In the genomic region with DNA sequence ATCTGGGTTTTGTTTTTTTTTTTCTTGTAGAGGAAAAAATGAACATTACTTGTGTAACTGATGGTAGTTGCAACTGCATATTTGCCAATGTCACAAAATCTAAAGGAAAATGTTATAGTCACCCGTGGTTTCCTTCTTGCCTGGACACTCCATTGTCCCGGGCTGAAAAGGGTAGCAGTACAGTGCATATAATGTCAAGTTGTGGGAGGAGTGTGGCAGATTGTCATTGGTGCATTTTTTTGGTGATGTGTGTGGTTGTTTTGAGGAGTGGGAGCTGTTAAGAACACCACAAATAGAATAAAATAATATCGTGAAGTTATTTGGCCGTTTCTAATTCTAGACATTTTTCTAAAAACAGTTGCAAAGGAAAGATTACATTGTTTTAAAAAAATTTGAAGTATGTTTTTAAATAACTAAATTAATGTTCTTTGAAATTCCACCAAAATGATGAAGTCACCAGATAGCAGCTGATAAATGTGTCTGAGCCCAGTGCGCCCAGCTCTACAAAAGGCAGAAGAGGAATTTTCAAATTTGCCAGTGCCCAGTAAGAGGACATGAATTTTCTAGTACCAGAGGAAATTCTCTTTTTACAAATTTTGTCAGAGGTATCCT, we compare ENCODE assay signal across 8 cellular contexts. TPM values are rescaled to one million over a fixed set of nuclear protein-coding genes. Genes with fewer than 3 reads are reported as not detected.
DNase-seq lines count a peak whose midpoint lies in the region; ATAC-seq and TF ChIP-seq lines count a peak whose summit lies in the region.

No MANE protein-coding gene starts in this region.

- TSS peak; percentile 46 for BruUV-seq in PC-9 (replicated peaks; lab: Mats Ljungman, UMichigan)

- H4K20me1 ChIP-seq in PC-9 (ENCODE audit: insufficient read depth): no peaks in the 10 kb centered on the region

- peaks cover 0 to 1% (median 0%) of the 10 kb centered on the region in 11 donors for H3K9me3 Mint-ChIP-seq in naive thymus-derived CD4-positive, alpha-beta T cell

- peak overlapping the region; percentile 86 for H3K4me2 ChIP-seq in PC-9

- peak overlapping the region; percentile 74 for H3K4me3 ChIP-seq in PC-9
- peak overlapping the region; percentile 59 to 94 (median 84) for H3K4me3 ChIP-seq in dorsolateral prefrontal cortex
- peak overlapping the region; percentile 61 for H3K4me3 ChIP-seq in naive thymus-derived CD4-positive, alpha-beta T cell (ENCODE audit: low read length)

- in situ Hi-C loops in GM13976 (cut with MboI; ENCODE audit: low sequenced_read_pairs, unreplicated experiment): no loop called here

- H3K4me1 ChIP-seq in PC-9 (replicated peaks; ENCODE audit: insufficient read depth): peaks cover 13% of the 10 kb centered on the region
- peaks cover 6 to 7% of the 10 kb centered on the region in 2 donors for H3K4me1 ChIP-seq in naive thymus-derived CD4-positive, alpha-beta T cell (ENCODE audit: control insufficient read depth in 2 of 2, insufficient read depth in 2 of 2, low read length in 2 of 2)

- POLR2A ChIA-PET in PC-9 (lab: Charles Lee; ENCODE audit: unreplicated experiment): interaction anchor here (0.6 kb wide), 1 partner anchor 349 kb away, joined by 4 read pairs; no protein-coding TSS in a partner anchor
- POLR2A ChIA-PET in naive thymus-derived CD4-positive, alpha-beta T cell (lab: Charles Lee): no interaction called here

- CTCF ChIA-PET in PC-9 (lab: Charles Lee): interaction anchor here (1.0 kb wide), 1 partner anchor 25 kb away, joined by 8 read pairs; no protein-coding TSS in a partner anchor
- CTCF ChIA-PET in naive thymus-derived CD4-positive, alpha-beta T cell (lab: Charles Lee): no interaction called here

- peak overlapping the region in 6 of 9 donors; percentile 9 to 80 (median 72) for H3K27ac Mint-ChIP-seq in naive thymus-derived CD4-positive, alpha-beta T cell

- peaks cover 0 to 5% (median 0%) of the 10 kb centered on the region in 5 donors for H3K36me3 Mint-ChIP-seq in naive thymus-derived CD4-positive, alpha-beta T cell

- no peak overlapping the region for H3K27ac ChIP-seq in PC-9
- peak overlapping the region in 57 of 59 donors; percentile 43 to 97 (median 91) for H3K27ac ChIP-seq in dorsolateral prefrontal cortex
- H3K27ac ChIP-seq in naive thymus-derived CD4-positive, alpha-beta T cell (ENCODE audit: low read depth, low read length): no peak overlapping the region

- H3K9me3 ChIP-seq in PC-9 (ENCODE audit: insufficient read depth, low read depth): no peaks in the 10 kb centered on the region
- H3K9me3 ChIP-seq in naive thymus-derived CD4-positive, alpha-beta T cell (ENCODE audit: control insufficient read depth in 2 of 3, low read length in 3 of 3): no peaks in the 10 kb centered on the region

- H3K4me3 Mint-ChIP-seq in naive thymus-derived CD4-positive, alpha-beta T cell: peak overlapping the region; percentile 81 to 98 (median 94)

- no peak for ATAC-seq in naive thymus-derived CD4-positive, alpha-beta T cell
- no peak for ATAC-seq in GM18858 (IDR thresholded peaks at IDR 0.05; ENCODE audit: unreplicated experiment)

- DNase-seq in GM13976 (ENCODE audit: low spot score) (peak; percentile 29), PC-9 (no peak), dorsolateral prefrontal cortex (no peak), NK-92 (lab: John Stamatoyannopoulos, UW; ENCODE audit: unreplicated experiment) (no peak), NCI-H345 treated with DMSO at 0.1 percent for 48 hours (lab: John Stamatoyannopoulos, UW; ENCODE audit: unreplicated experiment) (no peak), 8988T (no peak)
- DNase-seq in naive thymus-derived CD4-positive, alpha-beta T cell: no peak

- intact Hi-C loops in PC-9 (cut with micrococcal nuclease; ENCODE audit: unreplicated experiment) (no loop called here), dorsolateral prefrontal cortex (cut with DNase I) (loop anchor here (5.0 to 10.0 kb wide), 4 partner anchors 274 to 516 kb away; a partner anchor contains a TSS)
- intact Hi-C loops in naive thymus-derived CD4-positive, alpha-beta T cell (cut with micrococcal nuclease): loop anchor here (5.0 to 10.0 kb wide), 4 partner anchors 369 to 584 kb away; a partner anchor contains a TSS

- peaks cover 24 to 54% (median 47%) of the 10 kb centered on the region in 7 donors for H3K4me1 Mint-ChIP-seq in naive thymus-derived CD4-positive, alpha-beta T cell

- H3K27me3 ChIP-seq in PC-9 (ENCODE audit: insufficient read depth, low read depth): no peaks in the 10 kb centered on the region
- no peaks in the 10 kb centered on the region for H3K27me3 ChIP-seq in dorsolateral prefrontal cortex
- H3K27me3 ChIP-seq in naive thymus-derived CD4-positive, alpha-beta T cell (ENCODE audit: control insufficient read depth in 2 of 2, insufficient read depth in 2 of 2, low read length in 2 of 2): no peaks in the 10 kb centered on the region

- H3K79me2 ChIP-seq in PC-9 (ENCODE audit: low read depth): peaks cover 33% of the 10 kb centered on the region

- H3K27me3 Mint-ChIP-seq in naive thymus-derived CD4-positive, alpha-beta T cell: peaks cover 0 to 28% (median 3%) of the 10 kb centered on the region in 5 donors

- H2AFZ ChIP-seq in PC-9: peak overlapping the region; percentile 69

- no peaks in the 10 kb centered on the region for H3K9me2 ChIP-seq in PC-9 (ENCODE audit: insufficient read depth)

- H3K36me3 ChIP-seq in PC-9 (ENCODE audit: low read depth): no peaks in the 10 kb centered on the region
- no peaks in the 10 kb centered on the region for H3K36me3 ChIP-seq in naive thymus-derived CD4-positive, alpha-beta T cell (ENCODE audit: control insufficient read depth in 2 of 3, insufficient read depth in 3 of 3, low read length in 3 of 3)

- TF ChIP-seq CTCF in GM13976 (IDR thresholded peaks at IDR 0.05; ENCODE audit: borderline replicate concordance, control extremely low read depth, extremely low read depth, insufficient read depth, missing control alignments) (no peak), PC-9 (conservative IDR thresholded peaks at IDR 0.05) (no peak), dorsolateral prefrontal cortex (IDR thresholded peaks at IDR 0.05 in 54 of 56, conservative IDR thresholded peaks at IDR 0.05 in 2 of 56; ENCODE audit: low read depth in 1 of 56, partially characterized antibody in 56 of 56) (no peak)

- H3F3A ChIP-seq in PC-9 (ENCODE audit: insufficient read depth, low read depth): no peaks in the 10 kb centered on the region

RNA-seq across cellular contexts. Expression of a gene that starts 1.3 kb away (rescaled TPM):
- 10.2 and 16.3 TPM in 2 replicates for total RNA-seq in PC-9 (2021)
- total RNA-seq in dorsolateral prefrontal cortex: 10 to 100 TPM; 29.7 to 60.9 (median 40.7) TPM
- 10 to 100 TPM in 1 of 5 experiments, 1 to 10 TPM in 4; 4.9 to 16.1 (median 6.8) TPM for total RNA-seq in naive thymus-derived CD4-positive, alpha-beta T cell
- 1 to 10 TPM; 2.7 to 7.1 TPM for polyA plus RNA-seq in naive thymus-derived CD4-positive, alpha-beta T cell

RNA-seq across cellular contexts. Expression of a gene that starts 33.2 kb away (rescaled TPM):
- total RNA-seq in PC-9 (2021) (212 and 249 TPM in 2 replicates), dorsolateral prefrontal cortex (1,000 to 10,000 TPM in 7 of 120 experiments, 100 to 1,000 TPM in 112, 10 to 100 TPM in 1; 91.5 to 1,848 (median 415) TPM)
- 10 to 100 TPM in 2 of 5 experiments, 1 to 10 TPM in 1, not detected in 2; 1.6 to 28.5 (median 21.6) TPM for total RNA-seq in naive thymus-derived CD4-positive, alpha-beta T cell
- not detected for polyA plus RNA-seq in naive thymus-derived CD4-positive, alpha-beta T cell

Comparison
In these comparisons a context has a peak if more than half of its experiments do, and no peak if none do; other contexts are left out.
1. H3K27ac ChIP-seq: peak in dorsolateral prefrontal cortex (57 of 59); none in PC-9 (single experiment) and naive thymus-derived CD4-positive, alpha-beta T cell (single experiment).
2. Peak in every context shown above with its lines, with median percentiles within 50 percentile points of each other: H3K4me3 ChIP-seq.